In genomic region chr12:56143225-56143624, GRCh38 we compare ENCODE assay signal across 1 cellular context.
TF ChIP-seq lines count a peak whose summit lies in the region.

No MANE protein-coding gene starts in this region.

TF ChIP-seq in endothelial cell of umbilical vein, 7 proteins besides CTCF, POLR2A, EP300 and RAD21:
- TF ChIP-seq MYC (IDR thresholded peaks at IDR 0.05; ENCODE audit: low read depth, low read length) (no peak), EZH2 (IDR thresholded peaks at IDR 0.05; ENCODE audit: borderline replicate concordance, low read depth, low read length, severe bottlenecking) (no peak), FOS (IDR thresholded peaks at IDR 0.05; ENCODE audit: borderline replicate concordance, insufficient read depth, low read length) (peak; percentile 56), POLR2AphosphoS5 (IDR thresholded peaks at IDR 0.05; ENCODE audit: insufficient read depth, low read depth, low read length) (no peak), JUN (IDR thresholded peaks at IDR 0.05; ENCODE audit: borderline replicate concordance, insufficient read depth, insufficient read length, low read depth) (peak; percentile 28)
- TF ChIP-seq, protein P1, sequence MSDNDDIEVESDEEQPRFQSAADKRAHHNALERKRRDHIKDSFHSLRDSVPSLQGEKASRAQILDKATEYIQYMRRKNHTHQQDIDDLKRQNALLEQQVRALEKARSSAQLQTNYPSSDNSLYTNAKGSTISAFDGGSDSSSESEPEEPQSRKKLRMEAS (IDR thresholded peaks at IDR 0.05; ENCODE audit: insufficient read depth, insufficient read length), result no peak
